Comparison of ENCODE assay signal across 1 cellular context in the genomic region with DNA sequence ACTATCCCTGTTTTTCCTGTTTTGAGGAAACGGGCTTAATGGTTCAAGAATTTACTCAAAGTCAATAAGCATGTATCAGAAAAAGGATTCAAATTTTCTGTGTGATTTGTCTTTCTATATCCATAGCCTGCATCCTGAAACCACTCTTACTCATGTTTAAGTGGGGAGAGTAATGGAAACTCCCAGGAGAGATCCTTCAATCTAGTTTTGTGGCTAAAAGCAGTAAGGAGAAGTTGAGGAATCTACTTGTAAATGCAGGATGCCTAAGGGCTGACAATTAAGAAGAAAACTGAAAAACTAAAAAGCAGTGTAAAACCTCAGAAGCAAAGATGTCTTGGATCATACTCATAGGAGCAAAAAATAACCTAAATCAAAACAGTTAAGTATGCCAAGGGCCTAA.
TF ChIP-seq lines count a peak whose summit lies in the region.

No MANE protein-coding gene starts in this region.

TF ChIP-seq in GM12891, 5 proteins besides CTCF, POLR2A, EP300 and RAD21:
- TF ChIP-seq PAX5 (IDR thresholded peaks at IDR 0.05; ENCODE audit: insufficient read depth, low read length, severe bottlenecking): no peak
- no peak for TF ChIP-seq POU2F2 (IDR thresholded peaks at IDR 0.05; ENCODE audit: low read depth, low read length)
- no peak for TF ChIP-seq SPI1 (IDR thresholded peaks at IDR 0.05; ENCODE audit: low read depth, low read length)
- TF ChIP-seq TAF1 (IDR thresholded peaks at IDR 0.05; ENCODE audit: low read depth, low read length): no peak
- TF ChIP-seq POLR2AphosphoS5 (IDR thresholded peaks at IDR 0.05; ENCODE audit: low read depth, low read length): no peak
